Comparison of ENCODE assay signal across 15 cellular contexts in genomic region chr7:28005075-28005847, GRCh38.
A peak's percentile ranks its signal among the peaks of the same experiment; 100 is the strongest.
DNase-seq lines count a peak whose midpoint lies in the region; ATAC-seq and TF ChIP-seq lines count a peak whose summit lies in the region.
"Had no signal": no experiment of that assay in that cellular context is flagged by ENCODE, and none has a peak within 500 bp of the region (broad histone marks: within the 10 kb centered on the region; RNA-seq: fewer than 3 reads in every experiment).

No MANE protein-coding gene starts in this region.

- ATAC-seq in left ventricle myocardium superior (peak; percentile 98), gastrocnemius medialis (peak; percentile 94 to 97), GM21723 (IDR thresholded peaks at IDR 0.05; ENCODE audit: unreplicated experiment) (no peak)

- peak overlapping the region; percentile 82 to 88 (median 84) for H3K27ac ChIP-seq in gastrocnemius medialis
- H3K27ac ChIP-seq: tibial artery had no signal

- H3K4me1 ChIP-seq in gastrocnemius medialis, result peaks cover 11 to 21% of the 10 kb centered on the region in 2 donors
- H3K4me1 ChIP-seq: tibial artery had no signal

- peak overlapping the region; percentile 38 for H3K27ac Mint-ChIP-seq in HFFc6
- H3K27ac Mint-ChIP-seq: CD14-positive monocyte; T-helper 1 cell treated with Interleukin-12 subunit alpha and Interleukin-12 subunit beta and Interleukin-4 antibody, amounts not matched to agents 30 μg/mL and 1 μg/mL, for 36 hours had no signal

- H3K36me3 ChIP-seq in gastrocnemius medialis, result no peaks in the 10 kb centered on the region
- H3K36me3 ChIP-seq: sigmoid colon, tibial artery had no signal

- peaks cover 9% of the 10 kb centered on the region for H3K4me1 Mint-ChIP-seq in HFFc6 (ENCODE audit: low read depth)
- H3K4me1 Mint-ChIP-seq: CD14-positive monocyte had no signal

- intact Hi-C loops in left ventricle myocardium superior (cut with micrococcal nuclease), result no loop called here
- intact Hi-C loops in gastrocnemius medialis (cut with DNase I; ENCODE audit: low total_unique reads), result loop anchor here (2.0 to 5.0 kb wide), 2 partner anchors 60 to 97 kb away; no protein-coding TSS in a partner anchor

- H3K36me3 Mint-ChIP-seq in HFFc6 (ENCODE audit: low read depth), result no peaks in the 10 kb centered on the region

- TF ChIP-seq CTCF in HFFc6 (IDR thresholded peaks at IDR 0.05), result no peak
- TF ChIP-seq CTCF in gastrocnemius medialis (IDR thresholded peaks at IDR 0.05 in 4 of 5, conservative IDR thresholded peaks at IDR 0.05 in 1 of 5), result no peak

- no peaks in the 10 kb centered on the region for H3K9me3 ChIP-seq in gastrocnemius medialis
- H3K9me3 ChIP-seq: sigmoid colon, tibial artery had no signal

- H3K27me3 ChIP-seq in gastrocnemius medialis, result no peaks in the 10 kb centered on the region
- H3K27me3 ChIP-seq: sigmoid colon, tibial artery had no signal

- in situ Hi-C loops in gastrocnemius medialis (cut with MboI; ENCODE audit: low sequenced_read_pairs in 4 of 4), result loop anchor here in 1 of 4 donors (25.0 kb wide), 1 partner anchor 218 kb away; no protein-coding TSS in a partner anchor

- H3K9me3 Mint-ChIP-seq in HFFc6, result no peaks in the 10 kb centered on the region
- H3K9me3 Mint-ChIP-seq: CD14-positive monocyte; T-helper 1 cell treated with Interleukin-12 subunit alpha and Interleukin-12 subunit beta and Interleukin-4 antibody, amounts not matched to agents 30 μg/mL and 1 μg/mL, for 36 hours had no signal

- TF ChIP-seq POLR2A in gastrocnemius medialis (IDR thresholded peaks at IDR 0.05), result no peak

- no peaks in the 10 kb centered on the region; the same call in 1 of the 2 replicates for H3K27me3 Mint-ChIP-seq in HFFc6 (ENCODE audit: insufficient read depth)

- DNase-seq in HFFc6, result no peak
- peak; percentile 70 for DNase-seq in amniotic epithelial cell (ENCODE audit: low read depth)
- peak; percentile 69 for DNase-seq in left ventricle myocardium superior
- peak; percentile 81 to 86 for DNase-seq in gastrocnemius medialis
- no peak for DNase-seq in amygdala (lab: John Stamatoyannopoulos, UW)
- no peak for DNase-seq in DMS114 treated with DMSO at 0.1 percent for 48 hours (lab: John Stamatoyannopoulos, UW; ENCODE audit: unreplicated experiment)
- DNase-seq: activated naive CD4-positive, alpha-beta T cell; NCI-H2081 treated with DMSO at 0.1 percent for 48 hours; sigmoid colon; stimulated activated CD4-positive, alpha-beta T cell treated with anti-CD3 and anti-CD28 coated beads, Interleukin-2, amount 100 ng/mL, for 48 hours; stimulated activated CD8-positive, alpha-beta memory T cell treated with anti-CD3 and anti-CD28 coated beads, Interleukin-4, amount 100 ng/mL, for 48 hours; tibial artery had no signal

- peak overlapping the region in 1 of 4 donors; percentile 8 for H3K4me3 ChIP-seq in gastrocnemius medialis
- H3K4me3 ChIP-seq: sigmoid colon, tibial artery had no signal

- no peak overlapping the region for H3K4me3 Mint-ChIP-seq in HFFc6
- H3K4me3 Mint-ChIP-seq: CD14-positive monocyte; T-helper 1 cell treated with Interleukin-12 subunit alpha and Interleukin-12 subunit beta and Interleukin-4 antibody, amounts not matched to agents 30 μg/mL and 1 μg/mL, for 36 hours had no signal

Comparison
In these comparisons a context has a peak if more than half of its experiments do, and no peak if none do; other contexts are left out.
1. DNase-seq: peak in amniotic epithelial cell (single experiment), left ventricle myocardium superior (single experiment) and gastrocnemius medialis (2 of 2); none in HFFc6 (single experiment), amygdala (0 of 56) and DMS114 treated with DMSO at 0.1 percent for 48 hours (single experiment).